In genomic region chr15:52527196-52527897, GRCh38 we compare ENCODE assay signal across 8 cellular contexts. TPM values are rescaled to one million over a fixed set of nuclear protein-coding genes. Genes with fewer than 3 reads are reported as not detected.
A peak's percentile ranks its signal among the peaks of the same experiment; 100 is the strongest.
DNase-seq lines count a peak whose midpoint lies in the region; ATAC-seq and TF ChIP-seq lines count a peak whose summit lies in the region.

No MANE protein-coding gene starts in this region.

- peak overlapping the region; percentile 93 for H3K27ac Mint-ChIP-seq in progenitor cell of endocrine pancreas

- H3K9me3 ChIP-seq in ES-I3 (ENCODE audit: control insufficient read depth, insufficient read depth, low read length) (no peaks in the 10 kb centered on the region), PC-9 (ENCODE audit: insufficient read depth, low read depth) (no peaks in the 10 kb centered on the region)

- no peaks in the 10 kb centered on the region for H3F3A ChIP-seq in PC-9 (ENCODE audit: insufficient read depth, low read depth)

- no peaks in the 10 kb centered on the region for H3K9me2 ChIP-seq in PC-9 (ENCODE audit: insufficient read depth)

- POLR2A ChIA-PET in PC-9 (lab: Charles Lee; ENCODE audit: unreplicated experiment) = no interaction called here

- no peaks in the 10 kb centered on the region for H3K9me3 Mint-ChIP-seq in progenitor cell of endocrine pancreas (ENCODE audit: low read depth)

- peaks cover 45% of the 10 kb centered on the region for H3K27me3 Mint-ChIP-seq in progenitor cell of endocrine pancreas

- no peak overlapping the region for H2AFZ ChIP-seq in PC-9

- no peaks in the 10 kb centered on the region for H3K27me3 ChIP-seq in PC-9 (ENCODE audit: insufficient read depth, low read depth)

- H3K4me3 Mint-ChIP-seq in progenitor cell of endocrine pancreas (ENCODE audit: low read depth) = peak overlapping the region; percentile 92

- H3K36me3 ChIP-seq in ES-I3 (ENCODE audit: insufficient read depth, low read length) (no peaks in the 10 kb centered on the region), PC-9 (ENCODE audit: low read depth) (no peaks in the 10 kb centered on the region)

- ATAC-seq in GM21723 (IDR thresholded peaks at IDR 0.05; ENCODE audit: unreplicated experiment) = no peak
- ATAC-seq in GM18907 (IDR thresholded peaks at IDR 0.05; ENCODE audit: unreplicated experiment) = no peak

- peaks cover 11% of the 10 kb centered on the region for H3K4me1 Mint-ChIP-seq in progenitor cell of endocrine pancreas (ENCODE audit: low read depth)

- H3K9ac ChIP-seq in ES-I3 (ENCODE audit: low read depth, low read length) = peak overlapping the region; percentile 78; the same call in 1 of the 2 replicates

- H4K20me1 ChIP-seq in PC-9 (ENCODE audit: insufficient read depth) = no peaks in the 10 kb centered on the region

- CTCF ChIA-PET in PC-9 (lab: Charles Lee) = no interaction called here

- H3K79me2 ChIP-seq in PC-9 (ENCODE audit: low read depth) = no peaks in the 10 kb centered on the region

- H3K4me1 ChIP-seq in ES-I3 (ENCODE audit: insufficient read depth, low read length) (peaks cover 13% of the 10 kb centered on the region), PC-9 (replicated peaks; ENCODE audit: insufficient read depth) (no peaks in the 10 kb centered on the region)

- H3K4me3 ChIP-seq in PC-9 = peak overlapping the region; percentile 74
- peak overlapping the region; percentile 73 for H3K4me3 ChIP-seq in epithelial cell of esophagus (ENCODE audit: low read length)

- H3K36me3 Mint-ChIP-seq in progenitor cell of endocrine pancreas (ENCODE audit: insufficient read depth) = no peaks in the 10 kb centered on the region

- TF ChIP-seq CTCF in PC-9 (conservative IDR thresholded peaks at IDR 0.05) (no peak), epithelial cell of esophagus (IDR thresholded peaks at IDR 0.05; ENCODE audit: insufficient read depth, low read depth, low read length, missing control alignments) (no peak), progenitor cell of endocrine pancreas (IDR thresholded peaks at IDR 0.05; ENCODE audit: unreplicated experiment) (no peak)

- no TSS peak for BruUV-seq in PC-9 (replicated peaks; lab: Mats Ljungman, UMichigan)

- intact Hi-C loops in PC-9 (cut with micrococcal nuclease; ENCODE audit: unreplicated experiment) = loop anchor here (5.0 kb wide), 2 partner anchors 195 to 270 kb away; no protein-coding TSS in a partner anchor

- no peak overlapping the region for H3K27ac ChIP-seq in PC-9

- DNase-seq in PC-9 = no peak
- no peak for DNase-seq in epithelial cell of esophagus (ENCODE audit: low read depth)
- DNase-seq in progenitor cell of endocrine pancreas (ENCODE audit: low spot score, unreplicated experiment) = no peak
- no peak for DNase-seq in NCI-H2171 treated with DMSO at 0.1 percent for 48 hours (lab: John Stamatoyannopoulos, UW)
- no peak for DNase-seq in NAMALWA (ENCODE audit: low spot score)

- H3K4me2 ChIP-seq in PC-9 = peak overlapping the region; percentile 81

RNA-seq across cellular contexts. Expression of gene MYO5A, which starts 1.3 kb away (rescaled TPM):
- total RNA-seq in PC-9 (2021) (8.7 and 10.7 TPM in 2 replicates), progenitor cell of endocrine pancreas (24.9 and 31.0 TPM in 2 replicates)

RNA-seq across cellular contexts. Expression of gene ARPP19, which starts 41.5 kb away (rescaled TPM):
- 108 and 119 TPM in 2 replicates for total RNA-seq in PC-9 (2021)
- 186 and 193 TPM in 2 replicates for total RNA-seq in progenitor cell of endocrine pancreas
